Comparison of ENCODE assay signal across 1 cellular context in genomic region chr1:235399661-235400060, GRCh38.
TF ChIP-seq lines count a peak whose summit lies in the region.

No MANE protein-coding gene starts in this region.

TF ChIP-seq in K562, 482 proteins besides CTCF, POLR2A, EP300 and RAD21 (continued from another document):
- TF ChIP-seq ZBTB33 (CRISPR knock-in tag; IDR thresholded peaks at IDR 0.05): no peak
